In the genomic region with DNA sequence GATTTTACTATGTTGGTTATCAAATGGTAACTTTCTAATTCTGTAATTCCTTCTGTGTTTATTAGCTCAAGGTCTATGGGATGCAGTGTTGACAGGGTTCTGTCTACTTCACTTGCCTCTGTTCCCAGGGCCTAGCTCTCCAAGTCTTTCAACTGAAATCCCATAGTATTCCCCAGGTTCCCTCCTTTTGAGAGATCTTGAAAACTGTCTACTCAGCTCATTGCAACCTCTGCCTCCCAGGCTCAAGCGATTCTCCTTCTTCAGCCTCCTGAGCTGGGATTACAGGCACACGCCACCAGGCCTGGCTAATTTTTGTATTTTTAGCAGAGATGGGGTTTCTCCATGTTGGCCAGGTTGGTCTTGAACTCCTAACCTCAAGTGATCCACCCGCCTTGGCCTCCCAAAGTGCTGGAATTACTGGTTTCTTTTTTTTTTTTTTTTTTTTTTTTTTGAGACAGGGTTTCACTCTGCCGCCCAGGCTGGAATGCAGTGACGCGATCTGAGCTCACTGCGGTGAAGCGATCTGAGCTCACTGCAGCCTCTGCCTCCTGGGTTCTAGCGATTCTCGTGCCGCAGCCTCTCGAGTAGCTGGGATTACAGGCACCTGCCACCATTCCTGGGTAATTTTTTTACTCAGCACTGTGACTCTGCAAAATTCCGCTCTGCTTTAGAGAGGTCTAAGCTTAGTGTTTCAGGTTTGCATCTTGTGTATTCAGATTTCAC, we compare ENCODE assay signal across 4 cellular contexts. TPM values are rescaled to one million over a fixed set of nuclear protein-coding genes. Genes with fewer than 3 reads are reported as not detected.
"Had no signal": no experiment of that assay in that cellular context is flagged by ENCODE, and none has a peak within 500 bp of the region (broad histone marks: within the 10 kb centered on the region; RNA-seq: fewer than 3 reads in every experiment).

No MANE protein-coding gene starts in this region.

RNA-seq across cellular contexts. Expression of gene CLEC18B, which starts 22.5 kb away (rescaled TPM):
- total RNA-seq: pulmonary artery endothelial cell, right atrium auricular region, urinary bladder had no signal
- polyA plus RNA-seq: naive thymus-derived CD8-positive, alpha-beta T cell had no signal
